1 cellular context compared by ENCODE assay signal in the genomic region with DNA sequence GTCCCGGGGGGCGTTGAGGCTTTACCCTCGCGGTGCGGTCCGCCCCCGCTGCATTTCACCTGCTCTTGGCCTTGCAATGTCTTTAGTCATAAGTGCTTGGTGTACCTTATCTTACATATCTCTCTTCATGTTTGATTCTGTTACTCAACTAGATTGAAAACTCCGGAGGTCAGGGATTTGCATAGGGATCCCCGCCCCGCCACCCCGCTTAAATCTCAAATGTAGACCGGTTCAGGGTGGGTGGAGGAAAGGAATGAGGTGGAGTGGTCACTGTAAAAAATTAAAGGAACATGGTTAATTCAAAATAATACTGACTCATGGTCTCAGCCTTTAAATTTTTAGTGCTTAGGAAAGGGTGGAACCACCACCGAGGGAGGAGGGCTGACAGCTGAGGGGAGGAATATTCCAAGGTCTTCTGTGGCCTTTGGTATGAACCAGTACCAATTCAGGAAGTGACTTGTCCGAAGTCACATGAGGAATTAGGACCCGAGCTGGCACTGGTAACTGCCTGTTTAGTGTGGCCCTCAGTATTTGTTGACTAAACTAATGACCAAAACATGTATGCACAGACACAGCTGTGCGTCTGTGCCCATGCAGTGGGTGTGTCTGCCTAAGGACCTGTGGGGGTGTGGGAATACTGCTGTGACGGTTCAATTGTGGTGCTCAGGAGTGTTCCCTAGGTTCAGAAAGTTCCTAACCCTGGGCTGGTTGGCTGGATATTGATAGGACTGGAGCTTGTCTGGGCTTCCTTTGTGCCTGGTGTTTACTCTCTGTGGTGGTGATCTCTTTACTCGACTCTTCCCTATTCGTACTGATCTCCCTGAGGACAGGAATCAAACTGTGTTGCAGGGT.
TF ChIP-seq lines count a peak whose summit lies in the region.

No MANE protein-coding gene starts in this region.

TF ChIP-seq in GM12878, 131 proteins besides CTCF, POLR2A, EP300 and RAD21 (continued from another document):
- TF ChIP-seq, protein P1, sequence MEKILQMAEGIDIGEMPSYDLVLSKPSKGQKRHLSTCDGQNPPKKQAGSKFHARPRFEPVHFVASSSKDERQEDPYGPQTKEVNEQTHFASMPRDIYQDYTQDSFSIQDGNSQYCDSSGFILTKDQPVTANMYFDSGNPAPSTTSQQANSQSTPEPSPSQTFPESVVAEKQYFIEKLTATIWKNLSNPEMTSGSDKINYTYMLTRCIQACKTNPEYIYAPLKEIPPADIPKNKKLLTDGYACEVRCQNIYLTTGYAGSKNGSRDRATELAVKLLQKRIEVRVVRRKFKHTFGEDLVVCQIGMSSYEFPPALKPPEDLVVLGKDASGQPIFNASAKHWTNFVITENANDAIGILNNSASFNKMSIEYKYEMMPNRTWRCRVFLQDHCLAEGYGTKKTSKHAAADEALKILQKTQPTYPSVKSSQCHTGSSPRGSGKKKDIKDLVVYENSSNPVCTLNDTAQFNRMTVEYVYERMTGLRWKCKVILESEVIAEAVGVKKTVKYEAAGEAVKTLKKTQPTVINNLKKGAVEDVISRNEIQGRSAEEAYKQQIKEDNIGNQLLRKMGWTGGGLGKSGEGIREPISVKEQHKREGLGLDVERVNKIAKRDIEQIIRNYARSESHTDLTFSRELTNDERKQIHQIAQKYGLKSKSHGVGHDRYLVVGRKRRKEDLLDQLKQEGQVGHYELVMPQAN (conservative IDR thresholded peaks at IDR 0.05) = peak; percentile 36; the same call in 1 of the 2 replicates
- TF ChIP-seq ATF7 (IDR thresholded peaks at IDR 0.05; ENCODE audit: low read depth) = peak; percentile 76
- 0 out of 2 replicates have a peak, but pooled peaks have one; percentile 18 for TF ChIP-seq NR2F1 (conservative IDR thresholded peaks at IDR 0.05)
- TF ChIP-seq, protein P2, sequence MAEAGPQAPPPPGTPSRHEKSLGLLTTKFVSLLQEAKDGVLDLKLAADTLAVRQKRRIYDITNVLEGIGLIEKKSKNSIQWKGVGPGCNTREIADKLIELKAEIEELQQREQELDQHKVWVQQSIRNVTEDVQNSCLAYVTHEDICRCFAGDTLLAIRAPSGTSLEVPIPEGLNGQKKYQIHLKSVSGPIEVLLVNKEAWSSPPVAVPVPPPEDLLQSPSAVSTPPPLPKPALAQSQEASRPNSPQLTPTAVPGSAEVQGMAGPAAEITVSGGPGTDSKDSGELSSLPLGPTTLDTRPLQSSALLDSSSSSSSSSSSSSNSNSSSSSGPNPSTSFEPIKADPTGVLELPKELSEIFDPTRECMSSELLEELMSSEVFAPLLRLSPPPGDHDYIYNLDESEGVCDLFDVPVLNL (IDR thresholded peaks at IDR 0.05; ENCODE audit: low read depth, low read length) = peak; percentile 40; the same call in 1 of the 2 replicates
- TF ChIP-seq, protein P3, sequence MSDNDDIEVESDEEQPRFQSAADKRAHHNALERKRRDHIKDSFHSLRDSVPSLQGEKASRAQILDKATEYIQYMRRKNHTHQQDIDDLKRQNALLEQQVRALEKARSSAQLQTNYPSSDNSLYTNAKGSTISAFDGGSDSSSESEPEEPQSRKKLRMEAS (IDR thresholded peaks at IDR 0.05; ENCODE audit: low read depth, low read length) = peak; percentile 26; the same call in 1 of the 2 replicates
- TF ChIP-seq NBN (IDR thresholded peaks at IDR 0.05) = no peak
- TF ChIP-seq POLR2AphosphoS2 (IDR thresholded peaks at IDR 0.05; ENCODE audit: low read depth, low read length) = no peak
- peak; percentile 6 for TF ChIP-seq MEF2B (IDR thresholded peaks at IDR 0.05; ENCODE audit: partially characterized antibody, poor library complexity, severe bottlenecking)
- TF ChIP-seq SREBF2 (IDR thresholded peaks at IDR 0.05; ENCODE audit: low read length) = no peak
- TF ChIP-seq ZNF207 (IDR thresholded peaks at IDR 0.05; ENCODE audit: borderline replicate concordance) = no peak
- TF ChIP-seq, protein P4, sequence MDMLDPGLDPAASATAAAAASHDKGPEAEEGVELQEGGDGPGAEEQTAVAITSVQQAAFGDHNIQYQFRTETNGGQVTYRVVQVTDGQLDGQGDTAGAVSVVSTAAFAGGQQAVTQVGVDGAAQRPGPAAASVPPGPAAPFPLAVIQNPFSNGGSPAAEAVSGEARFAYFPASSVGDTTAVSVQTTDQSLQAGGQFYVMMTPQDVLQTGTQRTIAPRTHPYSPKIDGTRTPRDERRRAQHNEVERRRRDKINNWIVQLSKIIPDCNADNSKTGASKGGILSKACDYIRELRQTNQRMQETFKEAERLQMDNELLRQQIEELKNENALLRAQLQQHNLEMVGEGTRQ (IDR thresholded peaks at IDR 0.05; ENCODE audit: borderline replicate concordance, low read depth, low read length) = peak; percentile 45; the same call in 1 of the 2 replicates
- TF ChIP-seq ZNF24 (IDR thresholded peaks at IDR 0.05) = no peak
TF ChIP-seq in GM12878: peak in this region for 25.
